1 cellular context compared by ENCODE assay signal in genomic region chr16:318628-319027, GRCh38.
TF ChIP-seq lines count a peak whose summit lies in the region.

No MANE protein-coding gene starts in this region.

TF ChIP-seq in GM12878, 131 proteins besides CTCF, POLR2A, EP300 and RAD21:
- TF ChIP-seq, protein P1, sequence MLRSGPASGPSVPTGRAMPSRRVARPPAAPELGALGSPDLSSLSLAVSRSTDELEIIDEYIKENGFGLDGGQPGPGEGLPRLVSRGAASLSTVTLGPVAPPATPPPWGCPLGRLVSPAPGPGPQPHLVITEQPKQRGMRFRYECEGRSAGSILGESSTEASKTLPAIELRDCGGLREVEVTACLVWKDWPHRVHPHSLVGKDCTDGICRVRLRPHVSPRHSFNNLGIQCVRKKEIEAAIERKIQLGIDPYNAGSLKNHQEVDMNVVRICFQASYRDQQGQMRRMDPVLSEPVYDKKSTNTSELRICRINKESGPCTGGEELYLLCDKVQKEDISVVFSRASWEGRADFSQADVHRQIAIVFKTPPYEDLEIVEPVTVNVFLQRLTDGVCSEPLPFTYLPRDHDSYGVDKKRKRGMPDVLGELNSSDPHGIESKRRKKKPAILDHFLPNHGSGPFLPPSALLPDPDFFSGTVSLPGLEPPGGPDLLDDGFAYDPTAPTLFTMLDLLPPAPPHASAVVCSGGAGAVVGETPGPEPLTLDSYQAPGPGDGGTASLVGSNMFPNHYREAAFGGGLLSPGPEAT (IDR thresholded peaks at IDR 0.05; ENCODE audit: low read depth), result no peak
- TF ChIP-seq LARP7 (IDR thresholded peaks at IDR 0.05) (no peak), TCF7 (IDR thresholded peaks at IDR 0.05; ENCODE audit: borderline replicate concordance) (no peak), HDAC2 (IDR thresholded peaks at IDR 0.05) (no peak), TCF12 (IDR thresholded peaks at IDR 0.05; ENCODE audit: low read depth, low read length) (no peak), FOXM1 (IDR thresholded peaks at IDR 0.05; ENCODE audit: low read depth, low read length) (no peak), GATAD2B (conservative IDR thresholded peaks at IDR 0.05; ENCODE audit: low read depth) (no peak), RAD51 (IDR thresholded peaks at IDR 0.05) (no peak), PAX8 (IDR thresholded peaks at IDR 0.05) (no peak), SUPT20H (IDR thresholded peaks at IDR 0.05; ENCODE audit: borderline replicate concordance, control insufficient read depth, low read depth, low read length) (no peak), BMI1 (IDR thresholded peaks at IDR 0.05; ENCODE audit: borderline replicate concordance) (no peak), SMC3 (IDR thresholded peaks at IDR 0.05; ENCODE audit: borderline replicate concordance, low read length) (no peak), POLR2AphosphoS2 (IDR thresholded peaks at IDR 0.05; ENCODE audit: low read depth, low read length) (no peak), JUNB (IDR thresholded peaks at IDR 0.05) (no peak), NR2C2 (IDR thresholded peaks at IDR 0.05; ENCODE audit: borderline replicate concordance, control insufficient read depth, insufficient read length, low read depth) (no peak), ETV6 (conservative IDR thresholded peaks at IDR 0.05 in 1 of 2, IDR thresholded peaks at IDR 0.05 in 1 of 2; ENCODE audit: borderline replicate concordance in 1 of 2, low read depth in 1 of 2) (no peak)
- TF ChIP-seq, protein P2, sequence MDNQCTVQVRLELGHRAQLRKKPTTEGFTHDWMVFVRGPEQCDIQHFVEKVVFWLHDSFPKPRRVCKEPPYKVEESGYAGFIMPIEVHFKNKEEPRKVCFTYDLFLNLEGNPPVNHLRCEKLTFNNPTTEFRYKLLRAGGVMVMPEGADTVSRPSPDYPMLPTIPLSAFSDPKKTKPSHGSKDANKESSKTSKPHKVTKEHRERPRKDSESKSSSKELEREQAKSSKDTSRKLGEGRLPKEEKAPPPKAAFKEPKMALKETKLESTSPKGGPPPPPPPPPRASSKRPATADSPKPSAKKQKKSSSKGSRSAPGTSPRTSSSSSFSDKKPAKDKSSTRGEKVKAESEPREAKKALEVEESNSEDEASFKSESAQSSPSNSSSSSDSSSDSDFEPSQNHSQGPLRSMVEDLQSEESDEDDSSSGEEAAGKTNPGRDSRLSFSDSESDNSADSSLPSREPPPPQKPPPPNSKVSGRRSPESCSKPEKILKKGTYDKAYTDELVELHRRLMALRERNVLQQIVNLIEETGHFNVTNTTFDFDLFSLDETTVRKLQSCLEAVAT (IDR thresholded peaks at IDR 0.05), result no peak
- TF ChIP-seq, protein P3, sequence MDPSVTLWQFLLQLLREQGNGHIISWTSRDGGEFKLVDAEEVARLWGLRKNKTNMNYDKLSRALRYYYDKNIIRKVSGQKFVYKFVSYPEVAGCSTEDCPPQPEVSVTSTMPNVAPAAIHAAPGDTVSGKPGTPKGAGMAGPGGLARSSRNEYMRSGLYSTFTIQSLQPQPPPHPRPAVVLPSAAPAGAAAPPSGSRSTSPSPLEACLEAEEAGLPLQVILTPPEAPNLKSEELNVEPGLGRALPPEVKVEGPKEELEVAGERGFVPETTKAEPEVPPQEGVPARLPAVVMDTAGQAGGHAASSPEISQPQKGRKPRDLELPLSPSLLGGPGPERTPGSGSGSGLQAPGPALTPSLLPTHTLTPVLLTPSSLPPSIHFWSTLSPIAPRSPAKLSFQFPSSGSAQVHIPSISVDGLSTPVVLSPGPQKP (IDR thresholded peaks at IDR 0.05; ENCODE audit: low read depth, low read length), result no peak
- TF ChIP-seq, protein P4, sequence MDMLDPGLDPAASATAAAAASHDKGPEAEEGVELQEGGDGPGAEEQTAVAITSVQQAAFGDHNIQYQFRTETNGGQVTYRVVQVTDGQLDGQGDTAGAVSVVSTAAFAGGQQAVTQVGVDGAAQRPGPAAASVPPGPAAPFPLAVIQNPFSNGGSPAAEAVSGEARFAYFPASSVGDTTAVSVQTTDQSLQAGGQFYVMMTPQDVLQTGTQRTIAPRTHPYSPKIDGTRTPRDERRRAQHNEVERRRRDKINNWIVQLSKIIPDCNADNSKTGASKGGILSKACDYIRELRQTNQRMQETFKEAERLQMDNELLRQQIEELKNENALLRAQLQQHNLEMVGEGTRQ (IDR thresholded peaks at IDR 0.05; ENCODE audit: borderline replicate concordance, low read depth, low read length), result no peak
- TF ChIP-seq, protein P5, sequence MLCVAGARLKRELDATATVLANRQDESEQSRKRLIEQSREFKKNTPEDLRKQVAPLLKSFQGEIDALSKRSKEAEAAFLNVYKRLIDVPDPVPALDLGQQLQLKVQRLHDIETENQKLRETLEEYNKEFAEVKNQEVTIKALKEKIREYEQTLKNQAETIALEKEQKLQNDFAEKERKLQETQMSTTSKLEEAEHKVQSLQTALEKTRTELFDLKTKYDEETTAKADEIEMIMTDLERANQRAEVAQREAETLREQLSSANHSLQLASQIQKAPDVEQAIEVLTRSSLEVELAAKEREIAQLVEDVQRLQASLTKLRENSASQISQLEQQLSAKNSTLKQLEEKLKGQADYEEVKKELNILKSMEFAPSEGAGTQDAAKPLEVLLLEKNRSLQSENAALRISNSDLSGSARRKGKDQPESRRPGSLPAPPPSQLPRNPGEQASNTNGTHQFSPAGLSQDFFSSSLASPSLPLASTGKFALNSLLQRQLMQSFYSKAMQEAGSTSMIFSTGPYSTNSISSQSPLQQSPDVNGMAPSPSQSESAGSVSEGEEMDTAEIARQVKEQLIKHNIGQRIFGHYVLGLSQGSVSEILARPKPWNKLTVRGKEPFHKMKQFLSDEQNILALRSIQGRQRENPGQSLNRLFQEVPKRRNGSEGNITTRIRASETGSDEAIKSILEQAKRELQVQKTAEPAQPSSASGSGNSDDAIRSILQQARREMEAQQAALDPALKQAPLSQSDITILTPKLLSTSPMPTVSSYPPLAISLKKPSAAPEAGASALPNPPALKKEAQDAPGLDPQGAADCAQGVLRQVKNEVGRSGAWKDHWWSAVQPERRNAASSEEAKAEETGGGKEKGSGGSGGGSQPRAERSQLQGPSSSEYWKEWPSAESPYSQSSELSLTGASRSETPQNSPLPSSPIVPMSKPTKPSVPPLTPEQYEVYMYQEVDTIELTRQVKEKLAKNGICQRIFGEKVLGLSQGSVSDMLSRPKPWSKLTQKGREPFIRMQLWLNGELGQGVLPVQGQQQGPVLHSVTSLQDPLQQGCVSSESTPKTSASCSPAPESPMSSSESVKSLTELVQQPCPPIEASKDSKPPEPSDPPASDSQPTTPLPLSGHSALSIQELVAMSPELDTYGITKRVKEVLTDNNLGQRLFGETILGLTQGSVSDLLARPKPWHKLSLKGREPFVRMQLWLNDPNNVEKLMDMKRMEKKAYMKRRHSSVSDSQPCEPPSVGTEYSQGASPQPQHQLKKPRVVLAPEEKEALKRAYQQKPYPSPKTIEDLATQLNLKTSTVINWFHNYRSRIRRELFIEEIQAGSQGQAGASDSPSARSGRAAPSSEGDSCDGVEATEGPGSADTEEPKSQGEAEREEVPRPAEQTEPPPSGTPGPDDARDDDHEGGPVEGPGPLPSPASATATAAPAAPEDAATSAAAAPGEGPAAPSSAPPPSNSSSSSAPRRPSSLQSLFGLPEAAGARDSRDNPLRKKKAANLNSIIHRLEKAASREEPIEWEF (IDR thresholded peaks at IDR 0.05; ENCODE audit: insufficient replicate concordance, low read depth, low read length), result no peak
